ENCODE assay signal across 11 cellular contexts in genomic region chr4:56261027-56261426, GRCh38.
DNase-seq lines count a peak whose midpoint lies in the region; ATAC-seq lines count a peak whose summit lies in the region.
"Had no signal": no experiment of that assay in that cellular context is flagged by ENCODE, and none has a peak within 500 bp of the region (broad histone marks: within the 10 kb centered on the region; RNA-seq: fewer than 3 reads in every experiment).

No MANE protein-coding gene starts in this region.

- DNase-seq in KG1 (lab: John Stamatoyannopoulos, UW) (peak; percentile 28), NCI-H1694 treated with DMSO at 0.1 percent for 48 hours (lab: John Stamatoyannopoulos, UW) (no peak), RKO (ENCODE audit: low spot score) (no peak)
- peak; percentile 60 for DNase-seq in activated naive CD4-positive, alpha-beta T cell treated with anti-CD3 and anti-CD28 coated beads, Interleukin-2, amount 50 U/mL, for 16 hours
- peak; percentile 32 to 50 (median 45) for DNase-seq in stimulated activated CD4-positive, alpha-beta T cell treated with anti-CD3 and anti-CD28 coated beads, TNF-alpha, amount 100 ng/mL, for 48 hours (ENCODE audit: low read depth in 3 of 3)
- DNase-seq: islet precursor cell, NCI-H1436 treated with DMSO at 0.1 percent for 48 hours, SHP77 had no signal

- peak; percentile 70 for ATAC-seq in GM19023 (IDR thresholded peaks at IDR 0.05; ENCODE audit: unreplicated experiment)
- no peak for ATAC-seq in GM21737 (IDR thresholded peaks at IDR 0.05; ENCODE audit: unreplicated experiment)
- no peak for ATAC-seq in HG03097 (IDR thresholded peaks at IDR 0.05; ENCODE audit: low FRiP score, unreplicated experiment)

Comparison
In these comparisons a context has a peak if more than half of its experiments do, and no peak if none do; other contexts are left out.
1. DNase-seq: peak in KG1 (single experiment), activated naive CD4-positive, alpha-beta T cell treated with anti-CD3 and anti-CD28 coated beads, Interleukin-2, amount 50 U/mL, for 16 hours (single experiment) and stimulated activated CD4-positive, alpha-beta T cell treated with anti-CD3 and anti-CD28 coated beads, TNF-alpha, amount 100 ng/mL, for 48 hours (3 of 3); none in NCI-H1694 treated with DMSO at 0.1 percent for 48 hours (single experiment) and RKO (single experiment).